Comparison of ENCODE assay signal across 2 cellular contexts in the genomic region with DNA sequence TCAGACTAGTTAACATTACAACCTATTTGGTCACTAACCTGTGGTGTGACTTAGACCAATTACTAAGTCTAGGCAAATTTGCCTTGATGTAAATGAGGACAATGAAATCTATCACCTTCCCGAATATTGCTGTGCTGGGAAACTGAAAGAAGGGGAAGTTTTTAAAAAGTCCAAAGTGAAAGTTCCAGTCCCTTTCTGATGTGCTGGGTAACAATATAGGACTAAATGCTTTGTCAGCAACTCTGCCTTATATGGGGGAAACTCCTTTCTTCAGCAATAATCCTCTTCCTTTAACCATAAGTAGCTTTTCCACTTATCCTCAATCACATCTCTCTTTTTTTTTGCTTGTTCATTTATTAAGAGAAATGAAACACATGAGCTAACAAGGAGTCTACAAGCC.
TF ChIP-seq lines count a peak whose summit lies in the region.

No MANE protein-coding gene starts in this region.

TF ChIP-seq in liver, 16 proteins besides CTCF, POLR2A, EP300 and RAD21:
- TF ChIP-seq TAF1 (conservative IDR thresholded peaks at IDR 0.05) (no peak), FOXA1 (IDR thresholded peaks at IDR 0.05) (no peak), HNF4G (IDR thresholded peaks at IDR 0.05) (no peak), RXRA (IDR thresholded peaks at IDR 0.05) (no peak), GABPA (IDR thresholded peaks at IDR 0.05 in 1 of 2, conservative IDR thresholded peaks at IDR 0.05 in 1 of 2) (no peak), SP1 (IDR thresholded peaks at IDR 0.05) (no peak), FOXA2 (IDR thresholded peaks at IDR 0.05) (no peak), NR2F2 (IDR thresholded peaks at IDR 0.05) (no peak), EGR1 (IDR thresholded peaks at IDR 0.05; ENCODE audit: low read depth in 2 of 2) (no peak)
- TF ChIP-seq, protein P1, sequence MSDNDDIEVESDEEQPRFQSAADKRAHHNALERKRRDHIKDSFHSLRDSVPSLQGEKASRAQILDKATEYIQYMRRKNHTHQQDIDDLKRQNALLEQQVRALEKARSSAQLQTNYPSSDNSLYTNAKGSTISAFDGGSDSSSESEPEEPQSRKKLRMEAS (IDR thresholded peaks at IDR 0.05), result no peak

TF ChIP-seq in SK-N-SH, 30 proteins besides CTCF, POLR2A, EP300 and RAD21:
- TF ChIP-seq YY1 (IDR thresholded peaks at IDR 0.05; ENCODE audit: low read depth) (no peak), NRF1 (IDR thresholded peaks at IDR 0.05; ENCODE audit: low read depth, low read length) (no peak), RCOR1 (IDR thresholded peaks at IDR 0.05; ENCODE audit: low read length) (no peak), JUND (IDR thresholded peaks at IDR 0.05) (no peak), NFIC (IDR thresholded peaks at IDR 0.05; ENCODE audit: borderline replicate concordance) (no peak), FOXJ3 (CRISPR knock-in tag; IDR thresholded peaks at IDR 0.05) (no peak), SMC3 (IDR thresholded peaks at IDR 0.05; ENCODE audit: low read depth, low read length) (no peak), GATA2 (CRISPR knock-in tag; IDR thresholded peaks at IDR 0.05) (no peak), CHD2 (IDR thresholded peaks at IDR 0.05; ENCODE audit: low read length, partially characterized antibody) (no peak), RXRA (IDR thresholded peaks at IDR 0.05; ENCODE audit: borderline replicate concordance, low read depth) (no peak), MXI1 (IDR thresholded peaks at IDR 0.05; ENCODE audit: low read depth, low read length) (no peak), SIN3A (IDR thresholded peaks at IDR 0.05; ENCODE audit: borderline replicate concordance, low read depth, low read length) (no peak), ELF1 (IDR thresholded peaks at IDR 0.05) (no peak), FOXM1 (IDR thresholded peaks at IDR 0.05; ENCODE audit: low read depth) (no peak)
- TF ChIP-seq, protein P1 (IDR thresholded peaks at IDR 0.05; ENCODE audit: low read depth), result no peak
- TF ChIP-seq, protein P2, sequence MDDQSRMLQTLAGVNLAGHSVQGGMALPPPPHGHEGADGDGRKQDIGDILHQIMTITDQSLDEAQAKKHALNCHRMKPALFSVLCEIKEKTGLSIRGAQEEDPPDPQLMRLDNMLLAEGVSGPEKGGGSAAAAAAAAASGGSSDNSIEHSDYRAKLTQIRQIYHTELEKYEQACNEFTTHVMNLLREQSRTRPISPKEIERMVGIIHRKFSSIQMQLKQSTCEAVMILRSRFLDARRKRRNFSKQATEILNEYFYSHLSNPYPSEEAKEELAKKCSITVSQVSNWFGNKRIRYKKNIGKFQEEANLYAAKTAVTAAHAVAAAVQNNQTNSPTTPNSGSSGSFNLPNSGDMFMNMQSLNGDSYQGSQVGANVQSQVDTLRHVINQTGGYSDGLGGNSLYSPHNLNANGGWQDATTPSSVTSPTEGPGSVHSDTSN (IDR thresholded peaks at IDR 0.05), result no peak
